In the genomic region with DNA sequence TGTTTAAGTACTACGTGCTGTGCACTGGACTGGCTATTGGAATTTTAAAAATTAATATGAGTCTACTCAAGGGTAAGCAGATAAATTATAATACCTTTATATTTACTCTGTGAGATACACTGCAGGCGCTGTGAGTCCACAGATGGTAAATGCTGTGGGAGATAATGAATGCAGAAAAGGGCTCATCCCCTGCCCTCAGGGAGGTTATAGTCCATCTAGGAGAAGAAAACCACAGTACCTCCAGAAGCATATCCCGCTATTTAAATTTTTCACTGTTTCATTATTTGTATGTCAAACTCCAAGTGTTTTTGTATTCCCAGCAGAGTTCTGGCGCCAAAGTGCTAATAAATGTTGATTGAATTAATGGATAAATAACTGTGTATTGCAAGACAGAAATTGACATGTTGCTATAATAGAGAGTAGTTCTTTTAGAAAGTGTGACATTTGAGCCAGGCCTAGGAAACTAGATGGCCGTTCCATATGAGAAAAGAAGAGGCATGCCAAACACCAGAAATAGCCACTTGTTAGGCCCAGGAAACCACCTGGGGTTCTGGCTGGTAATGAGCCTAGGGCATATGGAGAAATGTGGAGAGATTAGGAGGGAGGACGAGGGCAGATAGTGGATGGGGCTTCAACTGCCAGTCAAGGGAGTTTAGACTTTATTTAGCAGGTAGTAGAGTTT, we compare ENCODE assay signal across 14 cellular contexts.
DNase-seq lines count a peak whose midpoint lies in the region; ATAC-seq, FAIRE-seq and TF ChIP-seq lines count a peak whose summit lies in the region.
"Had no signal": no experiment of that assay in that cellular context is flagged by ENCODE, and none has a peak within 500 bp of the region (broad histone marks: within the 10 kb centered on the region; RNA-seq: fewer than 3 reads in every experiment).

No MANE protein-coding gene starts in this region.

- no peak overlapping the region for H2AFZ ChIP-seq in K562 (ENCODE audit: low read depth, low read length)

- peaks cover 13 to 62% of the 10 kb centered on the region in 2 experiments; a peak in 4 of 5 replicates for H3K4me1 ChIP-seq in K562 (replicated peaks in 1 of 2; ENCODE audit: control insufficient read depth in 2 of 2, insufficient read depth in 2 of 2, low read length in 2 of 2)
- H3K4me1 ChIP-seq in gastrocnemius medialis, result peaks cover 16 to 43% of the 10 kb centered on the region in 2 donors

- no peak overlapping the region for H3K4me2 ChIP-seq in K562 (ENCODE audit: insufficient read depth, low read length)

- TF ChIP-seq CTCF in K562 (IDR thresholded peaks at IDR 0.05 in 2 of 3, conservative IDR thresholded peaks at IDR 0.05 in 1 of 3; ENCODE audit: insufficient read depth in 2 of 3, low read depth in 1 of 3, low read length in 3 of 3) (no peak), gastrocnemius medialis (IDR thresholded peaks at IDR 0.05 in 4 of 5, conservative IDR thresholded peaks at IDR 0.05 in 1 of 5) (no peak)

- in situ Hi-C loops in G401 (cut with HindIII; ENCODE audit: low sequenced_read_pairs), result no loop called here
- in situ Hi-C loops in K562 (cut with MboI), result no loop called here
- in situ Hi-C loops in gastrocnemius medialis (cut with MboI; ENCODE audit: low sequenced_read_pairs in 4 of 4), result no loop called here

- BruUV-seq in K562 (replicated peaks; lab: Mats Ljungman, UMichigan), result no TSS peak

- H3K4me3 ChIP-seq in K562 (no peak overlapping the region), gastrocnemius medialis (no peak overlapping the region)

- TF ChIP-seq RAD21 in K562 (CRISPR knock-in tag; conservative IDR thresholded peaks at IDR 0.05 in 1 of 2, IDR thresholded peaks at IDR 0.05 in 1 of 2), result no peak

- intact Hi-C loops in K562 (cut with micrococcal nuclease), result no loop called here
- intact Hi-C loops in gastrocnemius medialis (cut with DNase I; ENCODE audit: low total_unique reads), result no loop called here

- H3K27me3 ChIP-seq in K562 (ENCODE audit: control insufficient read depth in 2 of 2, insufficient read depth in 2 of 2, low read length in 2 of 2) (no peaks in the 10 kb centered on the region), gastrocnemius medialis (no peaks in the 10 kb centered on the region)

- DNase-seq in activated naive CD4-positive, alpha-beta T cell treated with anti-CD3 and anti-CD28 coated beads, Interleukin-2, amount 50 U/mL, for 16 hours, result no peak
- DNase-seq in G401 (ENCODE audit: low spot score) (peak; percentile 60), K562 (ENCODE audit: extremely low read depth in 1 of 4, low spot score in 3 of 4) (no peak), gastrocnemius medialis (no peak), NCI-H345 (lab: John Stamatoyannopoulos, UW) (no peak)
- DNase-seq: CD4-positive, alpha-beta memory T cell; DND-41; GF-D8; HCEC 1CT; HFFc6 had no signal

- H3K9me3 ChIP-seq in K562 (replicated peaks; ENCODE audit: control insufficient read depth, insufficient read depth, low read depth, low read length), result peaks cover 12% of the 10 kb centered on the region
- no peaks in the 10 kb centered on the region for H3K9me3 ChIP-seq in gastrocnemius medialis

- H3K36me3 ChIP-seq in K562 (ENCODE audit: control insufficient read depth, insufficient read depth, low read length), result peaks cover 35% of the 10 kb centered on the region
- no peaks in the 10 kb centered on the region for H3K36me3 ChIP-seq in gastrocnemius medialis

- no peak for TF ChIP-seq POLR2A in K562 (conservative IDR thresholded peaks at IDR 0.05)
- TF ChIP-seq POLR2A in gastrocnemius medialis (IDR thresholded peaks at IDR 0.05), result no peak

- H3K27ac Mint-ChIP-seq in activated naive CD4-positive, alpha-beta T cell treated with anti-CD3 and anti-CD28 coated beads, Interleukin-2, amount 50 U/mL, for 24 hours, result peak overlapping the region; percentile 44
- H3K27ac Mint-ChIP-seq: B cell, HFFc6 had no signal

- H3K9me1 ChIP-seq in K562 (ENCODE audit: control insufficient read depth, insufficient read depth, low read length), result no peaks in the 10 kb centered on the region

- CTCF ChIA-PET in K562 (lab: Yijun Ruan, JAX; ENCODE audit: low intra/inter-chr PET ratio), result no interaction called here

- H3K9me3 Mint-ChIP-seq in activated naive CD4-positive, alpha-beta T cell treated with anti-CD3 and anti-CD28 coated beads, Interleukin-2, amount 50 U/mL, for 24 hours, result peaks cover 12% of the 10 kb centered on the region
- H3K9me3 Mint-ChIP-seq: HFFc6 had no signal

- H3K79me2 ChIP-seq in K562 (ENCODE audit: control insufficient read depth, insufficient read depth, low read length), result peaks cover 83% of the 10 kb centered on the region

- 98% methylated on average over 6 of the region's 6 CpGs for WGBS in K562 (ENCODE audit: insufficient coverage, low coverage, missing lambda C conversion rate)

- peaks cover 38% of the 10 kb centered on the region for H3K36me3 Mint-ChIP-seq in activated naive CD4-positive, alpha-beta T cell treated with anti-CD3 and anti-CD28 coated beads, Interleukin-2, amount 50 U/mL, for 24 hours

- POLR2A ChIA-PET in K562 (lab: Yijun Ruan, JAX), result interaction anchor here (0.6 kb wide), 1 partner anchor 180 kb away, joined by 3 read pairs; no protein-coding TSS in a partner anchor

- no peak for TF ChIP-seq EP300 in K562 (IDR thresholded peaks at IDR 0.05; ENCODE audit: low read length)

- no peaks in the 10 kb centered on the region for H3K27me3 Mint-ChIP-seq in activated naive CD4-positive, alpha-beta T cell treated with anti-CD3 and anti-CD28 coated beads, Interleukin-2, amount 50 U/mL, for 24 hours
- H3K27me3 Mint-ChIP-seq: B cell; CD4-positive, alpha-beta memory T cell had no signal

- H3K4me1 Mint-ChIP-seq in activated naive CD4-positive, alpha-beta T cell treated with anti-CD3 and anti-CD28 coated beads, Interleukin-2, amount 50 U/mL, for 24 hours, result peaks cover 80% of the 10 kb centered on the region

- H3K9ac ChIP-seq in K562 (ENCODE audit: insufficient read depth in 1 of 2, low read depth in 2 of 2, low read length in 2 of 2), result no peak overlapping the region

- FAIRE-seq in K562 (lab: Jason Lieb, UNC), result no peak

- H3K27ac ChIP-seq in K562 (ENCODE audit: extremely low read depth, low read depth, low read length), result no peak overlapping the region
- H3K27ac ChIP-seq in gastrocnemius medialis, result peak overlapping the region; percentile 20 to 65 (median 40)
- H3K27ac ChIP-seq: HL-60 had no signal

- ATAC-seq in K562, result no peak
- no peak for ATAC-seq in gastrocnemius medialis
- no peak for ATAC-seq in GM19023 (IDR thresholded peaks at IDR 0.05; ENCODE audit: unreplicated experiment)

- no peaks in the 10 kb centered on the region for H4K20me1 ChIP-seq in K562 (replicated peaks; ENCODE audit: control insufficient read depth, insufficient read depth, low read length)

- H3K4me3 Mint-ChIP-seq in activated naive CD4-positive, alpha-beta T cell treated with anti-CD3 and anti-CD28 coated beads, Interleukin-2, amount 50 U/mL, for 24 hours, result no peak overlapping the region
- H3K4me3 Mint-ChIP-seq: B cell; CD4-positive, alpha-beta memory T cell; HFFc6 had no signal

TF ChIP-seq in K562, 482 proteins besides CTCF, POLR2A, EP300 and RAD21 (continues in another document):
- TF ChIP-seq HNRNPL (IDR thresholded peaks at IDR 0.05; ENCODE audit: low read depth, low read length) (no peak), HCFC1 (IDR thresholded peaks at IDR 0.05; ENCODE audit: low read depth, low read length) (no peak), CHCHD3 (CRISPR knock-in tag; IDR thresholded peaks at IDR 0.05) (no peak), EGR1 (conservative IDR thresholded peaks at IDR 0.05) (no peak), ZNF316 (IDR thresholded peaks at IDR 0.05) (peak; percentile 70), ZBED1 (IDR thresholded peaks at IDR 0.05) (no peak), DDX20 (tag; IDR thresholded peaks at IDR 0.05; ENCODE audit: low read depth) (no peak), NRF1 (conservative IDR thresholded peaks at IDR 0.05 in 1 of 2, IDR thresholded peaks at IDR 0.05 in 1 of 2) (no peak), SMAD2 (IDR thresholded peaks at IDR 0.05; ENCODE audit: low read depth, low read length) (no peak), HNRNPH1 (optimal IDR thresholded peaks at IDR 0.05; ENCODE audit: low read depth, low read length) (no peak), ZNF696 (CRISPR knock-in tag; conservative IDR thresholded peaks at IDR 0.05) (no peak), TRIM28 (IDR thresholded peaks at IDR 0.05) (peak; percentile 64; the same call in 1 of the 2 replicates)
- TF ChIP-seq, protein P1, sequence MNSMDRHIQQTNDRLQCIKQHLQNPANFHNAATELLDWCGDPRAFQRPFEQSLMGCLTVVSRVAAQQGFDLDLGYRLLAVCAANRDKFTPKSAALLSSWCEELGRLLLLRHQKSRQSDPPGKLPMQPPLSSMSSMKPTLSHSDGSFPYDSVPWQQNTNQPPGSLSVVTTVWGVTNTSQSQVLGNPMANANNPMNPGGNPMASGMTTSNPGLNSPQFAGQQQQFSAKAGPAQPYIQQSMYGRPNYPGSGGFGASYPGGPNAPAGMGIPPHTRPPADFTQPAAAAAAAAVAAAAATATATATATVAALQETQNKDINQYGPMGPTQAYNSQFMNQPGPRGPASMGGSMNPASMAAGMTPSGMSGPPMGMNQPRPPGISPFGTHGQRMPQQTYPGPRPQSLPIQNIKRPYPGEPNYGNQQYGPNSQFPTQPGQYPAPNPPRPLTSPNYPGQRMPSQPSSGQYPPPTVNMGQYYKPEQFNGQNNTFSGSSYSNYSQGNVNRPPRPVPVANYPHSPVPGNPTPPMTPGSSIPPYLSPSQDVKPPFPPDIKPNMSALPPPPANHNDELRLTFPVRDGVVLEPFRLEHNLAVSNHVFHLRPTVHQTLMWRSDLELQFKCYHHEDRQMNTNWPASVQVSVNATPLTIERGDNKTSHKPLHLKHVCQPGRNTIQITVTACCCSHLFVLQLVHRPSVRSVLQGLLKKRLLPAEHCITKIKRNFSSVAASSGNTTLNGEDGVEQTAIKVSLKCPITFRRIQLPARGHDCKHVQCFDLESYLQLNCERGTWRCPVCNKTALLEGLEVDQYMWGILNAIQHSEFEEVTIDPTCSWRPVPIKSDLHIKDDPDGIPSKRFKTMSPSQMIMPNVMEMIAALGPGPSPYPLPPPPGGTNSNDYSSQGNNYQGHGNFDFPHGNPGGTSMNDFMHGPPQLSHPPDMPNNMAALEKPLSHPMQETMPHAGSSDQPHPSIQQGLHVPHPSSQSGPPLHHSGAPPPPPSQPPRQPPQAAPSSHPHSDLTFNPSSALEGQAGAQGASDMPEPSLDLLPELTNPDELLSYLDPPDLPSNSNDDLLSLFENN (IDR thresholded peaks at IDR 0.05; ENCODE audit: low read depth in 2 of 2, low read length in 2 of 2), result no peak
- TF ChIP-seq, protein P2, sequence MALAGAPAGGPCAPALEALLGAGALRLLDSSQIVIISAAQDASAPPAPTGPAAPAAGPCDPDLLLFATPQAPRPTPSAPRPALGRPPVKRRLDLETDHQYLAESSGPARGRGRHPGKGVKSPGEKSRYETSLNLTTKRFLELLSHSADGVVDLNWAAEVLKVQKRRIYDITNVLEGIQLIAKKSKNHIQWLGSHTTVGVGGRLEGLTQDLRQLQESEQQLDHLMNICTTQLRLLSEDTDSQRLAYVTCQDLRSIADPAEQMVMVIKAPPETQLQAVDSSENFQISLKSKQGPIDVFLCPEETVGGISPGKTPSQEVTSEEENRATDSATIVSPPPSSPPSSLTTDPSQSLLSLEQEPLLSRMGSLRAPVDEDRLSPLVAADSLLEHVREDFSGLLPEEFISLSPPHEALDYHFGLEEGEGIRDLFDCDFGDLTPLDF (CRISPR knock-in tag; IDR thresholded peaks at IDR 0.05), result no peak
